Comparison of ENCODE assay signal across 20 cellular contexts in the genomic region with DNA sequence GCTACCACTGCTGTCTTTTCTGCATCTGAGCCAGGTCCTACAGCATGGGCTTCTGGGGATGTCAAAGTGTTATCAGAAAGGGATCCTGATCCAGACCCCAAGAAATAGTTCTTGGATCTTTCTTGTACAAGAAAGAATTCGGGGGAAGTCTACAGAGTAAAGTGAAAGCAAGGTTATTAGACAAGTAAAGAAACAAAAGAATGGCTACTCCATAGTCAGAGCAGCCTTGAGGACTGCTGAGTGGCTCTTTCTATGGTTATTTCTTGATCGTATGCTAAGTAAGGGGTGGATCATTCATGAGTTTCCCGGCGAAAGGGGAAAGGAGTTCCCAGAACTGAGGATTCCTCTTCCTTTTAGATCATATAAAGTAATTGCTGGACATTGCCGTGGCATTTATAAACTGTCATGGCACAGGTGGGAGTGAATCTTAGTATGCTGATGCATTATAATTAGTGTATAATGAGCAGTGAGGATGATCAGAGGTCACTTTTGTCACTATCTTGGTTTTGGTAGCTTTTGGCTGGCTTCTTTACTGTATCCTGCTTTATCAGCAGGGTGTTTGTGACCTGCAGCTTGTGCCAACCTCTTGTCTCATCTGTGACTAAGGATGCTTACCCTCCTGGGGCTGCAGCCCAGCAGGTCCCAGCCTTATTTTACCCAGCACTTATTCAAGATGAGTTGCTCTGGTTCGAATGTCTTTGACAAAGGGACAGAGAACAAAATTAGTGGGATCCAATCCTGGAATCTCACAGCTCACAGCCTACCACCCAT. TPM values are rescaled to one million over a fixed set of nuclear protein-coding genes. Genes with fewer than 3 reads are reported as not detected.
DNase-seq lines count a peak whose midpoint lies in the region; ATAC-seq, FAIRE-seq and TF ChIP-seq lines count a peak whose summit lies in the region.
"Had no signal": no experiment of that assay in that cellular context is flagged by ENCODE, and none has a peak within 500 bp of the region (broad histone marks: within the 10 kb centered on the region; RNA-seq: fewer than 3 reads in every experiment).

No MANE protein-coding gene starts in this region.

- H3K4me3 Mint-ChIP-seq in activated CD4-positive, alpha-beta T cell treated with anti-CD3 and anti-CD28 coated beads, Interleukin-2, amount 10 ng/mL, durations not matched to agents 24 days and 14 days: no peak overlapping the region
- peak overlapping the region; percentile 35 to 85 (median 75) for H3K4me3 Mint-ChIP-seq in CD8-positive, alpha-beta memory T cell
- peak overlapping the region in 2 of 3 experiments; percentile 1 to 22 for H3K4me3 Mint-ChIP-seq in nephron
- H3K4me3 Mint-ChIP-seq: dendritic cell treated with granulocyte-macrophage colony-stimulating factor and Interleukin-4, amounts not matched to agents 40 ng/mL and 50 ng/mL, for 4 days had no signal

- TF ChIP-seq CTCF in VCaP (conservative IDR thresholded peaks at IDR 0.05) (no peak), nephron (IDR thresholded peaks at IDR 0.05; ENCODE audit: unreplicated experiment in 3 of 3) (no peak)

- peaks cover 8% of the 10 kb centered on the region for H3K4me1 Mint-ChIP-seq in activated CD4-positive, alpha-beta T cell treated with anti-CD3 and anti-CD28 coated beads, Interleukin-2, amount 10 ng/mL, durations not matched to agents 24 days and 14 days
- peaks cover 8 to 21% (median 16%) of the 10 kb centered on the region in 3 donors for H3K4me1 Mint-ChIP-seq in CD8-positive, alpha-beta memory T cell
- H3K4me1 Mint-ChIP-seq in nephron: peaks cover 8% of the 10 kb centered on the region

- no peak overlapping the region for H3K4me3 ChIP-seq in CD8-positive, alpha-beta memory T cell (ENCODE audit: low read length)
- H3K4me3 ChIP-seq: esophagus squamous epithelium had no signal

- H3K36me3 Mint-ChIP-seq in activated CD4-positive, alpha-beta T cell treated with anti-CD3 and anti-CD28 coated beads, Interleukin-2, amount 10 ng/mL, durations not matched to agents 24 days and 14 days (ENCODE audit: low read depth): no peaks in the 10 kb centered on the region
- peaks cover 0 to 14% (median 2%) of the 10 kb centered on the region in 3 donors for H3K36me3 Mint-ChIP-seq in CD8-positive, alpha-beta memory T cell
- no peaks in the 10 kb centered on the region for H3K36me3 Mint-ChIP-seq in nephron (ENCODE audit: low read depth)

- H3K27me3 Mint-ChIP-seq in activated CD4-positive, alpha-beta T cell treated with anti-CD3 and anti-CD28 coated beads, Interleukin-2, amount 10 ng/mL, durations not matched to agents 24 days and 14 days: peaks cover 4% of the 10 kb centered on the region
- H3K27me3 Mint-ChIP-seq in CD8-positive, alpha-beta memory T cell: peaks cover 4 to 9% of the 10 kb centered on the region in 2 donors
- peaks cover 5% of the 10 kb centered on the region for H3K27me3 Mint-ChIP-seq in nephron (ENCODE audit: low read depth)

- CTCF ChIA-PET in CD8-positive, alpha-beta memory T cell (lab: Charles Lee): interaction anchor here (1.1 to 1.7 kb wide), 3 partner anchors 16 to 560 kb away, joined by 3 to 4 read pairs (median 3); no protein-coding TSS in a partner anchor

- peak overlapping the region; percentile 38 for H3K27ac Mint-ChIP-seq in activated CD4-positive, alpha-beta T cell treated with anti-CD3 and anti-CD28 coated beads, Interleukin-2, amount 10 ng/mL, durations not matched to agents 24 days and 14 days
- H3K27ac Mint-ChIP-seq in CD8-positive, alpha-beta memory T cell: peak overlapping the region in 7 of 8 donors; percentile 32 to 95 (median 72)
- H3K27ac Mint-ChIP-seq in nephron: peak overlapping the region in 2 of 3 experiments; percentile 18 to 79
- H3K27ac Mint-ChIP-seq: activated T-helper 2 cell treated with anti-CD3 and anti-CD28 coated beads, Interferon-gamma antibody, Interleukin-2, Interleukin-4, amounts not matched to agents 10 μg/mL and 5 μg/mL and 100 μg/mL, durations not matched to agents 14 hours and 24 hours and 36 hours; dendritic cell treated with granulocyte-macrophage colony-stimulating factor and Interleukin-4, amounts not matched to agents 40 ng/mL and 50 ng/mL, for 4 days had no signal

- no peaks in the 10 kb centered on the region for H3K4me1 ChIP-seq in CD8-positive, alpha-beta memory T cell (ENCODE audit: insufficient read depth, low read length)
- H3K4me1 ChIP-seq: ascending aorta had no signal

- H3K27ac ChIP-seq in CD8-positive, alpha-beta memory T cell (ENCODE audit: low read depth, low read length): no peak overlapping the region
- peak overlapping the region; percentile 38; the same call in 1 of the 2 replicates for H3K27ac ChIP-seq in VCaP
- H3K27ac ChIP-seq: ascending aorta, esophagus squamous epithelium, heart right ventricle, KMS-11 had no signal

- no peaks in the 10 kb centered on the region for H3K27me3 ChIP-seq in CD8-positive, alpha-beta memory T cell (ENCODE audit: insufficient read depth, low read length, poor library complexity, severe bottlenecking)
- H3K27me3 ChIP-seq: ascending aorta, heart right ventricle had no signal

- no peaks in the 10 kb centered on the region for H3K9me3 ChIP-seq in CD8-positive, alpha-beta memory T cell (ENCODE audit: low read length)
- H3K9me3 ChIP-seq: ascending aorta, esophagus squamous epithelium had no signal

- ATAC-seq in HG02885 (IDR thresholded peaks at IDR 0.05; ENCODE audit: poor library complexity, unreplicated experiment) (no peak), GM18861 (IDR thresholded peaks at IDR 0.05; ENCODE audit: unreplicated experiment) (no peak)

- intact Hi-C loops in activated CD4-positive, alpha-beta T cell treated with anti-CD3 and anti-CD28 coated beads, Interleukin-2, amount 10 ng/mL, durations not matched to agents 24 days and 14 days (cut with micrococcal nuclease): no loop called here

- FAIRE-seq in urothelium cell line (lab: Jason Lieb, UNC): no peak

- H3K36me3 ChIP-seq in CD8-positive, alpha-beta memory T cell (ENCODE audit: insufficient read depth, low read length): no peaks in the 10 kb centered on the region
- H3K36me3 ChIP-seq: ascending aorta, esophagus squamous epithelium, heart right ventricle had no signal

- H3K9me3 Mint-ChIP-seq in activated CD4-positive, alpha-beta T cell treated with anti-CD3 and anti-CD28 coated beads, Interleukin-2, amount 10 ng/mL, durations not matched to agents 24 days and 14 days: no peaks in the 10 kb centered on the region
- peaks cover 0 to 3% (median 0%) of the 10 kb centered on the region in 5 donors for H3K9me3 Mint-ChIP-seq in CD8-positive, alpha-beta memory T cell
- peaks cover 18% of the 10 kb centered on the region for H3K9me3 Mint-ChIP-seq in nephron
- H3K9me3 Mint-ChIP-seq: activated T-helper 2 cell treated with anti-CD3 and anti-CD28 coated beads, Interferon-gamma antibody, Interleukin-2, Interleukin-4, amounts not matched to agents 10 μg/mL and 5 μg/mL and 100 μg/mL, durations not matched to agents 14 hours and 24 hours and 36 hours; dendritic cell treated with granulocyte-macrophage colony-stimulating factor and Interleukin-4, amounts not matched to agents 40 ng/mL and 50 ng/mL, for 4 days had no signal

- DNase-seq in activated CD4-positive, alpha-beta T cell treated with anti-CD3 and anti-CD28 coated beads, Interleukin-2, amount 10 ng/mL, durations not matched to agents 24 days and 14 days: no peak
- DNase-seq in activated CD4-positive, alpha-beta T cell treated with anti-CD3 and anti-CD28 coated beads for 1 hour: no peak
- no peak for DNase-seq in CD8-positive, alpha-beta memory T cell
- no peak for DNase-seq in urothelium cell line (ENCODE audit: low spot score)
- DNase-seq: activated CD4-positive, CD25-positive, alpha-beta regulatory T cell treated with anti-CD3 and anti-CD28 coated beads, Interleukin-2, amount 50 U/mL, for 72 hours; esophagus squamous epithelium; heart right ventricle; kidney glomerular epithelial cell; NCI-H1694 treated with DMSO at 0.1 percent for 48 hours; NCI-H524; posterior cingulate gyrus; stimulated activated CD4-positive, alpha-beta T cell treated with anti-CD3 and anti-CD28 coated beads, Interleukin-12 subunit alpha, Interleukin-12 subunit beta, amount 100 ng/mL, for 4 hours had no signal

- POLR2A ChIA-PET in CD8-positive, alpha-beta memory T cell (lab: Charles Lee): no interaction called here

RNA-seq across cellular contexts. Expression of gene CRYGS, which starts 41.1 kb away (rescaled TPM):
- total RNA-seq in activated CD4-positive, alpha-beta T cell treated with anti-CD3 and anti-CD28 coated beads, Interleukin-2, amount 10 ng/mL, durations not matched to agents 24 days and 14 days: 4.4 and 4.8 TPM in 2 replicates
- total RNA-seq in CD8-positive, alpha-beta memory T cell: 1 to 10 TPM; 2.7 to 3.0 TPM
- not detected for polyA plus RNA-seq in CD8-positive, alpha-beta memory T cell
- total RNA-seq: ascending aorta had no signal
